12 cellular contexts compared by ENCODE assay signal in the genomic region with DNA sequence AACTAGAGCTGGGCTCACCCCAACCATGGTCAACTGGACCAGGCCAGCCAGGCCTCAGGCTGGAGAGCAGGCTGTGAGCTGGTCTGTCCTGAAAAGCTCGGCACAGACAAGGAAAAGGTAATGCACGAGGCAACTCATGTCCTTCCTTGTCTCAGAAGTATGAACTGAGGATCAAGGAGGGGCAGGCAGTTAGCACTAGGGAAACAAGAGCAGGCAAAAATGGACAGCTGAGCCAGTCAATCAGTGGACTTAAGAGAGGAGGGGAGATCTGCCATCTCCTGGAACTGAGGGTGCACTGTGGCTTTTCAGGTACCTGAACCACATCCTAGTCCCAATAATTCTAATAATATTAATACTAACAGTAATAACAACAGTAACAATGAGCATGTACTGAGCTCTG. TPM values are rescaled to one million over a fixed set of nuclear protein-coding genes. Genes with fewer than 3 reads are reported as not detected.
DNase-seq lines count a peak whose midpoint lies in the region; ATAC-seq and TF ChIP-seq lines count a peak whose summit lies in the region.
"Had no signal": no experiment of that assay in that cellular context is flagged by ENCODE, and none has a peak within 500 bp of the region (broad histone marks: within the 10 kb centered on the region; RNA-seq: fewer than 3 reads in every experiment).

No MANE protein-coding gene starts in this region.

- H3K27me3 ChIP-seq in H7 (ENCODE audit: control insufficient read depth, insufficient read depth, low read length) = no peaks in the 10 kb centered on the region
- H3K27me3 ChIP-seq: BE2C had no signal

- peak overlapping the region; percentile 100 for H3K27ac Mint-ChIP-seq in stimulated activated naive CD8-positive, alpha-beta T cell treated with anti-CD3 and anti-CD28 coated beads, Interleukin-15, Interleukin-2, amounts not matched to agents 100 ng/mL and 50 ng/mL, for 24 hours
- peak overlapping the region; percentile 90 to 91 for H3K27ac Mint-ChIP-seq in activated naive CD4-positive, alpha-beta T cell treated with anti-CD3 and anti-CD28 coated beads, Interleukin-2, amount 50 U/mL, for 72 hours
- peak overlapping the region; percentile 83 to 93 (median 88) for H3K27ac Mint-ChIP-seq in naive B cell

- no peak for ATAC-seq in stimulated activated naive CD8-positive, alpha-beta T cell treated with anti-CD3 and anti-CD28 coated beads, Interleukin-15, Interleukin-2, amounts not matched to agents 100 U/mL and 50 U/mL, for 24 hours
- peak in 1 of 2 donors; percentile 36 for ATAC-seq in activated naive CD4-positive, alpha-beta T cell treated with anti-CD3 and anti-CD28 coated beads, Interleukin-2, amount 50 U/mL, for 72 hours
- ATAC-seq in naive B cell (ENCODE audit: low read depth in 2 of 2) (no peak), GM18505 (IDR thresholded peaks at IDR 0.05; ENCODE audit: unreplicated experiment) (no peak), HG03521 (IDR thresholded peaks at IDR 0.05; ENCODE audit: unreplicated experiment) (no peak), HG02852 (IDR thresholded peaks at IDR 0.05; ENCODE audit: unreplicated experiment) (no peak)

- H3K4me3 Mint-ChIP-seq in stimulated activated naive CD8-positive, alpha-beta T cell treated with anti-CD3 and anti-CD28 coated beads, Interleukin-15, Interleukin-2, amounts not matched to agents 100 ng/mL and 50 ng/mL, for 24 hours = peak overlapping the region; percentile 73
- peak overlapping the region in 2 of 8 donors; percentile 54 to 57 for H3K4me3 Mint-ChIP-seq in naive B cell

- H3K9me3 Mint-ChIP-seq in stimulated activated naive CD8-positive, alpha-beta T cell treated with anti-CD3 and anti-CD28 coated beads, Interleukin-15, Interleukin-2, amounts not matched to agents 100 ng/mL and 50 ng/mL, for 24 hours = no peaks in the 10 kb centered on the region
- H3K9me3 Mint-ChIP-seq in activated naive CD4-positive, alpha-beta T cell treated with anti-CD3 and anti-CD28 coated beads, Interleukin-2, amount 50 U/mL, for 72 hours = no peaks in the 10 kb centered on the region
- H3K9me3 Mint-ChIP-seq in naive B cell = no peaks in the 10 kb centered on the region

- TF ChIP-seq POLR2A in GM18505 (IDR thresholded peaks at IDR 0.05; ENCODE audit: borderline replicate concordance, extremely low read depth, insufficient read depth, insufficient read length) = no peak

- no peaks in the 10 kb centered on the region for H3K27me3 Mint-ChIP-seq in stimulated activated naive CD8-positive, alpha-beta T cell treated with anti-CD3 and anti-CD28 coated beads, Interleukin-15, Interleukin-2, amounts not matched to agents 100 ng/mL and 50 ng/mL, for 24 hours
- H3K27me3 Mint-ChIP-seq in naive B cell = no peaks in the 10 kb centered on the region

- H3K36me3 Mint-ChIP-seq in stimulated activated naive CD8-positive, alpha-beta T cell treated with anti-CD3 and anti-CD28 coated beads, Interleukin-15, Interleukin-2, amounts not matched to agents 100 ng/mL and 50 ng/mL, for 24 hours (ENCODE audit: low read depth) = peaks cover 63% of the 10 kb centered on the region
- peaks cover 0 to 43% of the 10 kb centered on the region in 2 donors for H3K36me3 Mint-ChIP-seq in activated naive CD4-positive, alpha-beta T cell treated with anti-CD3 and anti-CD28 coated beads, Interleukin-2, amount 50 U/mL, for 72 hours
- H3K36me3 Mint-ChIP-seq in naive B cell = peaks cover 7 to 16% of the 10 kb centered on the region in 2 donors

- no peak overlapping the region for H3K4me3 ChIP-seq in H7 (ENCODE audit: insufficient read depth, low read depth, low read length)
- H3K4me3 ChIP-seq: lung had no signal

- no peaks in the 10 kb centered on the region for H3K36me3 ChIP-seq in H7 (replicated peaks; ENCODE audit: control insufficient read depth, insufficient read depth, low read length)
- H3K36me3 ChIP-seq: BE2C had no signal

- peaks cover 90% of the 10 kb centered on the region for H3K4me1 Mint-ChIP-seq in stimulated activated naive CD8-positive, alpha-beta T cell treated with anti-CD3 and anti-CD28 coated beads, Interleukin-15, Interleukin-2, amounts not matched to agents 100 ng/mL and 50 ng/mL, for 24 hours (ENCODE audit: low read depth)
- H3K4me1 Mint-ChIP-seq in naive B cell = peaks cover 58 to 89% (median 70%) of the 10 kb centered on the region in 3 donors

- DNase-seq in stimulated activated naive CD8-positive, alpha-beta T cell treated with anti-CD3 and anti-CD28 coated beads, Interleukin-15, Interleukin-2, amounts not matched to agents 100 U/mL and 50 U/mL, for 24 hours = no peak
- DNase-seq in activated naive CD4-positive, alpha-beta T cell treated with anti-CD3 and anti-CD28 coated beads, Interleukin-2, amount 50 U/mL, for 72 hours (ENCODE audit: low spot score in 2 of 2) = no peak
- no peak for DNase-seq in naive B cell
- DNase-seq in H7 = no peak
- DNase-seq: anterior cingulate cortex, BE2C, NCI-H2081 had no signal

RNA-seq across cellular contexts. Expression of a gene that starts 20.6 kb away (rescaled TPM):
- 100 to 1,000 TPM; 138 to 262 TPM for total RNA-seq in activated naive CD4-positive, alpha-beta T cell treated with anti-CD3 and anti-CD28 coated beads, Interleukin-2, amount 50 U/mL, for 72 hours
- 100 to 1,000 TPM in 1 of 6 donors, 10 to 100 TPM in 5; 67.8 to 119 (median 95.5) TPM for polyA plus RNA-seq in naive B cell (ENCODE audit: low read depth in 6 of 6)
- 6.9 and 8.2 TPM in 2 replicates for total RNA-seq in H7 (2014; rRNA removed; shearing (Covaris generic))

Comparison
In these comparisons a context has a peak if more than half of its experiments do, and no peak if none do; other contexts are left out.
1. RNA of a gene that starts 20.6 kb away (total RNA-seq): 138 to 262 TPM in activated naive CD4-positive, alpha-beta T cell treated with anti-CD3 and anti-CD28 coated beads, Interleukin-2, amount 50 U/mL, for 72 hours; 6.9 to 8.2 TPM in H7; every median in the first group is over 10 times any median in the second.
2. Peak in every context shown above with its lines, with median percentiles within 50 percentile points of each other: H3K27ac Mint-ChIP-seq.